ENCODE assay signal across 20 cellular contexts in the genomic region with DNA sequence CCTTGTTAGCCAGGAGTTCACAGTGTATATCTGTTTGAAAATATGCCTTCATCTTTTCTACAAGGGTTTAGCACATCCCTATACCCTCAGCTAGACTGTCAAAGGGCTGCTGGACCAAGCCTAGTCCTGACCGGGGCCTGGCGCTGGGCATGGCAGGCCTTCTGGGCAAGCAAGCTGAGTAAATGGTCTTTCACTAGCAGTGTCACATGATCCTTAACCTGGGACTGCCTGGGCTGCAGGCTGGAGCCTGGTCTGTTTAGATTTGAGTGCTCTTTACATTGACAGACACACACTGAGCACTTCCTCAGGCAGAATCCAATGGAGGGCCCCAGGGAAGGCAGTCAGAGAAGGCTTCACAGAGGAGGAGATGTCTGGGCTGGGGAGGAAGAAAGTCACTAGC. TPM values are rescaled to one million over a fixed set of nuclear protein-coding genes. Genes with fewer than 3 reads are reported as not detected.
DNase-seq lines count a peak whose midpoint lies in the region; ATAC-seq and TF ChIP-seq lines count a peak whose summit lies in the region.
"Had no signal": no experiment of that assay in that cellular context is flagged by ENCODE, and none has a peak within 500 bp of the region (broad histone marks: within the 10 kb centered on the region; RNA-seq: fewer than 3 reads in every experiment).

No MANE protein-coding gene starts in this region.

- H3K27me3 ChIP-seq in CD4-positive, CD25-positive, alpha-beta regulatory T cell (ENCODE audit: control insufficient read depth, insufficient read depth, low read length), result no peaks in the 10 kb centered on the region
- no peaks in the 10 kb centered on the region for H3K27me3 ChIP-seq in lower lobe of right lung (ENCODE audit: low read depth)
- H3K27me3 ChIP-seq: ascending aorta, left lung, right atrium auricular region, transverse colon had no signal

- H3K27me3 Mint-ChIP-seq in CD4-positive, CD25-positive, alpha-beta regulatory T cell, result no peaks in the 10 kb centered on the region
- H3K27me3 Mint-ChIP-seq in HFFc6 (ENCODE audit: insufficient read depth), result no peaks in the 10 kb centered on the region; the same call in none of the 2 replicates
- no peaks in the 10 kb centered on the region for H3K27me3 Mint-ChIP-seq in T-helper 2 cell treated with Interferon-gamma antibody and Interleukin-4, amounts not matched to agents 5 μg/mL and 100 μg/mL, for 36 hours (ENCODE audit: low read depth)

- no peaks in the 10 kb centered on the region for H3K9me3 Mint-ChIP-seq in CD4-positive, CD25-positive, alpha-beta regulatory T cell
- no peaks in the 10 kb centered on the region for H3K9me3 Mint-ChIP-seq in HFFc6
- no peaks in the 10 kb centered on the region for H3K9me3 Mint-ChIP-seq in T-helper 2 cell treated with Interferon-gamma antibody and Interleukin-4, amounts not matched to agents 5 μg/mL and 100 μg/mL, for 36 hours

- DNase-seq in CD4-positive, CD25-positive, alpha-beta regulatory T cell, result no peak
- DNase-seq in HFFc6 (no peak), lower lobe of right lung (peak; percentile 14), NCI-H526 treated with DMSO at 0.1 percent for 48 hours (lab: John Stamatoyannopoulos, UW) (no peak)
- DNase-seq in T-helper 2 cell treated with Interferon-gamma antibody and Interleukin-4, amounts not matched to agents 5 μg/mL and 100 μg/mL, for 36 hours (ENCODE audit: low spot score), result no peak
- DNase-seq in activated CD4-positive, CD25-positive, alpha-beta regulatory T cell treated with anti-CD3 and anti-CD28 coated beads, Interleukin-2, amount 50 U/mL, for 72 hours, result no peak
- DNase-seq: activated effector memory CD4-positive, alpha-beta T cell treated with anti-CD3 and anti-CD28 coated beads, Interleukin-2, amount 50 U/mL, for 16 hours; COR-L47; DND-41; H7; head of caudate nucleus; left lung; NCI-H1092 treated with DMSO at 0.1 percent for 48 hours; NCI-H2029 treated with DMSO at 0.1 percent for 48 hours; NCI-H446; nucleus accumbens; stimulated activated CD4-positive, alpha-beta T cell treated with anti-CD3 and anti-CD28 coated beads, Interleukin-15, amount 100 ng/mL, for 24 hours; transverse colon had no signal

- no peak overlapping the region for H3K4me3 ChIP-seq in CD4-positive, CD25-positive, alpha-beta regulatory T cell (ENCODE audit: low read depth, low read length)
- H3K4me3 ChIP-seq in lower lobe of right lung, result no peak overlapping the region
- H3K4me3 ChIP-seq: ascending aorta, left lung, right atrium auricular region, transverse colon had no signal

- H3K9me3 ChIP-seq in CD4-positive, CD25-positive, alpha-beta regulatory T cell (ENCODE audit: control insufficient read depth in 2 of 2, low read length in 2 of 2), result no peaks in the 10 kb centered on the region
- no peaks in the 10 kb centered on the region for H3K9me3 ChIP-seq in lower lobe of right lung
- H3K9me3 ChIP-seq: ascending aorta, left lung, right atrium auricular region, transverse colon had no signal

- TF ChIP-seq CTCF in HFFc6 (IDR thresholded peaks at IDR 0.05) (no peak), lower lobe of right lung (IDR thresholded peaks at IDR 0.05) (no peak)

- peaks cover 89% of the 10 kb centered on the region for H3K36me3 ChIP-seq in CD4-positive, CD25-positive, alpha-beta regulatory T cell (ENCODE audit: control insufficient read depth, insufficient read depth, low read length)
- peaks cover 97% of the 10 kb centered on the region for H3K36me3 ChIP-seq in lower lobe of right lung

- H3K27ac ChIP-seq in CD4-positive, CD25-positive, alpha-beta regulatory T cell (ENCODE audit: insufficient read depth, low read length, poor library complexity, severe bottlenecking), result peak overlapping the region; percentile 6
- peak overlapping the region; percentile 20 for H3K27ac ChIP-seq in lower lobe of right lung
- H3K27ac ChIP-seq: right atrium auricular region, transverse colon had no signal

- no peak for ATAC-seq in CD4-positive, CD25-positive, alpha-beta regulatory T cell (ENCODE audit: low read depth in 2 of 2)
- ATAC-seq in lower lobe of right lung, result no peak
- ATAC-seq: left lung had no signal

- no peaks in the 10 kb centered on the region for H3K4me1 ChIP-seq in CD4-positive, CD25-positive, alpha-beta regulatory T cell (ENCODE audit: control insufficient read depth, insufficient read depth, low read length, poor library complexity, severe bottlenecking)
- peaks cover 54% of the 10 kb centered on the region for H3K4me1 ChIP-seq in lower lobe of right lung

- H3K36me3 Mint-ChIP-seq in CD4-positive, CD25-positive, alpha-beta regulatory T cell, result peaks cover 47% of the 10 kb centered on the region
- H3K36me3 Mint-ChIP-seq in HFFc6 (ENCODE audit: low read depth), result peaks cover 33% of the 10 kb centered on the region
- peaks cover 60% of the 10 kb centered on the region for H3K36me3 Mint-ChIP-seq in T-helper 2 cell treated with Interferon-gamma antibody and Interleukin-4, amounts not matched to agents 5 μg/mL and 100 μg/mL, for 36 hours (ENCODE audit: low read depth)

- no peak overlapping the region for H3K4me3 Mint-ChIP-seq in CD4-positive, CD25-positive, alpha-beta regulatory T cell
- no peak overlapping the region for H3K4me3 Mint-ChIP-seq in HFFc6
- no peak overlapping the region for H3K4me3 Mint-ChIP-seq in T-helper 2 cell treated with Interferon-gamma antibody and Interleukin-4, amounts not matched to agents 5 μg/mL and 100 μg/mL, for 36 hours

- H3K4me1 Mint-ChIP-seq in CD4-positive, CD25-positive, alpha-beta regulatory T cell, result peaks cover 0 to 24% (median 14%) of the 10 kb centered on the region in 4 donors
- peaks cover 7% of the 10 kb centered on the region; the same call in 1 of the 2 replicates for H3K4me1 Mint-ChIP-seq in HFFc6 (ENCODE audit: low read depth)
- peaks cover 3% of the 10 kb centered on the region for H3K4me1 Mint-ChIP-seq in T-helper 2 cell treated with Interferon-gamma antibody and Interleukin-4, amounts not matched to agents 5 μg/mL and 100 μg/mL, for 36 hours (ENCODE audit: low read depth)

- H3K27ac Mint-ChIP-seq in CD4-positive, CD25-positive, alpha-beta regulatory T cell, result peak overlapping the region; percentile 26 to 72 (median 47)
- peak overlapping the region; percentile 8; the same call in 1 of the 2 replicates for H3K27ac Mint-ChIP-seq in HFFc6
- H3K27ac Mint-ChIP-seq in T-helper 2 cell treated with Interferon-gamma antibody and Interleukin-4, amounts not matched to agents 5 μg/mL and 100 μg/mL, for 36 hours, result no peak overlapping the region

- intact Hi-C loops in lower lobe of right lung (cut with DNase I), result no loop called here

RNA-seq across cellular contexts. Expression of gene AVIL, which starts 6.9 kb away (rescaled TPM):
- 2.0 TPM for total RNA-seq in CD4-positive, CD25-positive, alpha-beta regulatory T cell
- polyA plus RNA-seq in CD4-positive, CD25-positive, alpha-beta regulatory T cell, result under 1 TPM; 0.15 to 0.25 (median 0.19) TPM
- 1 to 10 TPM in 1 of 6 experiments, under 1 TPM in 5; 0.14 to 1.1 (median 0.67) TPM for total RNA-seq in HFFc6 (2021; fragmentation: NEBNext Ultra II Directional; extraction: Animal tissue kit (Norgen Biotek cat#: 25700))
- total RNA-seq in lower lobe of right lung, result 10.8 TPM

RNA-seq across cellular contexts. Expression of gene CTDSP2, which starts 21.1 kb away (rescaled TPM):
- 121 TPM for total RNA-seq in CD4-positive, CD25-positive, alpha-beta regulatory T cell
- 10 to 100 TPM; 45.7 to 54.4 (median 52.5) TPM for polyA plus RNA-seq in CD4-positive, CD25-positive, alpha-beta regulatory T cell
- total RNA-seq in HFFc6 (2021; fragmentation: NEBNext Ultra II Directional; extraction: Animal tissue kit (Norgen Biotek cat#: 25700)), result 100 to 1,000 TPM in 5 of 6 experiments, 10 to 100 TPM in 1; 99.2 to 128 (median 111) TPM
- 220 TPM for total RNA-seq in lower lobe of right lung

RNA-seq across cellular contexts. Expression of gene TSFM, which starts 42.9 kb away (rescaled TPM):
- 22.8 TPM for total RNA-seq in CD4-positive, CD25-positive, alpha-beta regulatory T cell
- polyA plus RNA-seq in CD4-positive, CD25-positive, alpha-beta regulatory T cell, result 10 to 100 TPM; 33.4 to 50.4 (median 40.6) TPM
- total RNA-seq in HFFc6 (2021; fragmentation: NEBNext Ultra II Directional; extraction: Animal tissue kit (Norgen Biotek cat#: 25700)), result 10 to 100 TPM; 28.6 to 36.8 (median 33.7) TPM
- total RNA-seq in lower lobe of right lung, result 22.6 TPM

RNA-seq across cellular contexts. Expression of gene EEF1AKMT3, which starts 53.0 kb away (rescaled TPM):
- 3.7 TPM for total RNA-seq in CD4-positive, CD25-positive, alpha-beta regulatory T cell
- polyA plus RNA-seq in CD4-positive, CD25-positive, alpha-beta regulatory T cell, result 1 to 10 TPM; 1.8 to 7.6 (median 2.5) TPM
- total RNA-seq in HFFc6 (2021; fragmentation: NEBNext Ultra II Directional; extraction: Animal tissue kit (Norgen Biotek cat#: 25700)), result 1 to 10 TPM; 6.3 to 9.0 (median 7.8) TPM
- total RNA-seq in lower lobe of right lung, result 6.8 TPM

RNA-seq across cellular contexts. Expression of gene METTL1, which starts 53.5 kb away (rescaled TPM):
- 8.7 TPM for total RNA-seq in CD4-positive, CD25-positive, alpha-beta regulatory T cell
- 10 to 100 TPM in 1 of 4 donors, 1 to 10 TPM in 3; 3.5 to 10.8 (median 5.9) TPM for polyA plus RNA-seq in CD4-positive, CD25-positive, alpha-beta regulatory T cell
- 10 to 100 TPM; 30.0 to 41.8 (median 36.0) TPM for total RNA-seq in HFFc6 (2021; fragmentation: NEBNext Ultra II Directional; extraction: Animal tissue kit (Norgen Biotek cat#: 25700))
- total RNA-seq in lower lobe of right lung, result 14.4 TPM
